In genomic region chr13:92590503-92590908, GRCh38 we compare ENCODE assay signal across 19 cellular contexts.
A peak's percentile ranks its signal among the peaks of the same experiment; 100 is the strongest.
DNase-seq lines count a peak whose midpoint lies in the region; ATAC-seq and TF ChIP-seq lines count a peak whose summit lies in the region.
"Had no signal": no experiment of that assay in that cellular context is flagged by ENCODE, and none has a peak within 500 bp of the region (broad histone marks: within the 10 kb centered on the region; RNA-seq: fewer than 3 reads in every experiment).

No MANE protein-coding gene starts in this region.

- no peaks in the 10 kb centered on the region for H3K9me3 ChIP-seq in fibroblast of lung (ENCODE audit: control insufficient read depth, insufficient read depth, low read depth, low read length)
- H3K9me3 ChIP-seq: BLaER1, MG63, thoracic aorta had no signal

- H3K79me2 ChIP-seq in fibroblast of lung (ENCODE audit: control insufficient read depth, insufficient read depth, low read length), result no peaks in the 10 kb centered on the region
- H3K79me2 ChIP-seq: hepatocyte had no signal

- no peaks in the 10 kb centered on the region for H3K27me3 ChIP-seq in fibroblast of lung (ENCODE audit: control insufficient read depth, insufficient read depth, low read length)
- H3K27me3 ChIP-seq: BLaER1, hepatocyte, MG63 had no signal

- TF ChIP-seq CTCF in fibroblast of lung (conservative IDR thresholded peaks at IDR 0.05 in 1 of 2, IDR thresholded peaks at IDR 0.05 in 1 of 2; ENCODE audit: low read depth in 1 of 2, low read length in 2 of 2), result no peak

- no peak for ATAC-seq in GM18909 (IDR thresholded peaks at IDR 0.05; ENCODE audit: poor library complexity, unreplicated experiment)
- ATAC-seq: HepG2, Panc1 had no signal

- no peaks in the 10 kb centered on the region for H3K4me1 ChIP-seq in fibroblast of lung (ENCODE audit: control insufficient read depth, extremely low read depth, insufficient read depth, low read length)
- H3K4me1 ChIP-seq: BLaER1 had no signal

- no peak overlapping the region for H3K9ac ChIP-seq in fibroblast of lung (ENCODE audit: insufficient read depth, low read length)
- H3K9ac ChIP-seq: BLaER1, GM23248 had no signal

- no peak overlapping the region for H3K27ac ChIP-seq in fibroblast of lung (ENCODE audit: insufficient read depth, low read length)
- H3K27ac ChIP-seq: BLaER1, GM23248, hepatocyte, thoracic aorta had no signal

- no peak overlapping the region for H3K4me3 ChIP-seq in fibroblast of lung (replicated peaks in 1 of 4; ENCODE audit: control extremely low read depth in 1 of 4, insufficient read depth in 1 of 4, low read depth in 3 of 4, low read length in 4 of 4)
- H3K4me3 ChIP-seq: BLaER1, GM23248, hepatocyte, MG63, thoracic aorta had no signal

- no peak overlapping the region for H3K4me2 ChIP-seq in fibroblast of lung (ENCODE audit: extremely low read depth, insufficient read depth, low read length)
- H3K4me2 ChIP-seq: BLaER1, hepatocyte had no signal

- H2AFZ ChIP-seq in fibroblast of lung (ENCODE audit: low read length), result no peak overlapping the region
- H2AFZ ChIP-seq: GM23248, hepatocyte had no signal

- peak; percentile 25 for DNase-seq in HT1080 (ENCODE audit: low read depth)
- DNase-seq in NCI-H460 (ENCODE audit: extremely low read depth, low read depth), result peak; percentile 40
- DNase-seq in fibroblast of lung (ENCODE audit: low read depth in 2 of 2), result peak; percentile 20 to 86
- peak; percentile 21 for DNase-seq in renal cortical epithelial cell (ENCODE audit: low read depth)
- no peak for DNase-seq in NCI-H2227 treated with DMSO at 0.1 percent for 48 hours (lab: John Stamatoyannopoulos, UW)
- no peak for DNase-seq in C1 segment of cervical spinal cord (lab: John Stamatoyannopoulos, UW)
- DNase-seq: activated CD4-positive, alpha-beta T cell treated with anti-CD3 and anti-CD28 coated beads, Interleukin-2, amount 50 U/mL, for 1 hour; activated gamma-delta T cell treated with Interleukin-2 at 50 U/mL for 16 hours; amniotic stem cell; GM23248; MG63; midbrain; NCI-H748 treated with DMSO at 0.1 percent for 48 hours had no signal

- no peaks in the 10 kb centered on the region for H4K20me1 ChIP-seq in fibroblast of lung (ENCODE audit: control insufficient read depth, extremely low read depth, insufficient read depth, low read length)
- H4K20me1 ChIP-seq: BLaER1 had no signal

- H3K36me3 ChIP-seq in fibroblast of lung (ENCODE audit: control insufficient read depth, insufficient read depth, low read length), result no peaks in the 10 kb centered on the region
- H3K36me3 ChIP-seq: BLaER1, MG63, thoracic aorta had no signal

Comparison
In these comparisons a context has a peak if more than half of its experiments do, and no peak if none do; other contexts are left out.
1. DNase-seq: peak in HT1080 (single experiment), NCI-H460 (single experiment), fibroblast of lung (2 of 2) and renal cortical epithelial cell (single experiment); none in NCI-H2227 treated with DMSO at 0.1 percent for 48 hours (single experiment) and C1 segment of cervical spinal cord (0 of 14).